In the genomic region with DNA sequence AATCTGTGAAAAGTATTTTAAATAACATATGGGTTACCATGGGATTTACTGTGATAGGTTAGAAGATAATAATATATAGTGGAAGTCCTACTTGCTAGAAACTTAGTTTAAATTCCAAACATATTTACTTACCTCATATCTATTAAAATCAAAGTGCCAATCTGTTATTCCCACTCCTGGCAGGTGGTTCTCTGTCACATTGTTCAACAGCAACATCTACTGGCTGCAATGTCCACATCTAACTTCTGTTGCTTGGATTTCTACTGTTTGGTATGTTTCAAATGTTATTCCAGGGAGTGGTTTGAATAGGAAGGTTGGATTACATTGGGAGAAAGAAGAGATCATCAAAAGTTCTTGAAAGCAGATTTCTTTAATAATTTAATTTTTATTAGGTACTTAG, we compare ENCODE assay signal across 17 cellular contexts.
DNase-seq lines count a peak whose midpoint lies in the region; ATAC-seq, FAIRE-seq and TF ChIP-seq lines count a peak whose summit lies in the region.
"Had no signal": no experiment of that assay in that cellular context is flagged by ENCODE, and none has a peak within 500 bp of the region (broad histone marks: within the 10 kb centered on the region; RNA-seq: fewer than 3 reads in every experiment).

No MANE protein-coding gene starts in this region.

- no peaks in the 10 kb centered on the region for H4K20me1 ChIP-seq in H1 (replicated peaks in 1 of 2; ENCODE audit: control insufficient read depth in 1 of 2, insufficient read depth in 2 of 2, low read length in 2 of 2)

- CTCF ChIA-PET in H1 (lab: Charles Lee; ENCODE audit: partially characterized antibody) = interaction anchor here (2.0 kb wide), 1 partner anchor 136 kb away, joined by 7 read pairs; no protein-coding TSS in a partner anchor

- no peak overlapping the region for H3K18ac ChIP-seq in H1 (ENCODE audit: extremely low read depth, low read length)

- no peak overlapping the region for H2BK12ac ChIP-seq in H1 (ENCODE audit: low read depth, low read length)

- no peak for TF ChIP-seq EP300 in H1 (IDR thresholded peaks at IDR 0.05; ENCODE audit: borderline replicate concordance in 1 of 2, low read depth in 2 of 2, low read length in 2 of 2)

- no peak overlapping the region for H2BK120ac ChIP-seq in H1 (replicated peaks; ENCODE audit: low read depth, low read length)

- ATAC-seq in right lobe of liver (no peak), GM21423 (IDR thresholded peaks at IDR 0.05; ENCODE audit: unreplicated experiment) (no peak), natural killer cell (no peak)
- ATAC-seq: activated CD4-positive, CD25-positive, alpha-beta regulatory T cell treated with anti-CD3 and anti-CD28 coated beads, Interleukin-2, amount 50 U/mL, for 24 hours; T-cell had no signal

- peak; percentile 62 for FAIRE-seq in H1 (lab: Jason Lieb, UNC)
- FAIRE-seq in urothelium cell line (lab: Jason Lieb, UNC) = no peak

- no peaks in the 10 kb centered on the region for H3K79me1 ChIP-seq in H1 (ENCODE audit: low read depth, low read length)

- no peaks in the 10 kb centered on the region for H3K79me2 ChIP-seq in H1 (ENCODE audit: control insufficient read depth in 1 of 2, insufficient read depth in 2 of 2, low read length in 2 of 2)

- H2AFZ ChIP-seq in H1 (ENCODE audit: low read length) = no peak overlapping the region

- H2BK5ac ChIP-seq in H1 (ENCODE audit: low read depth, low read length) = no peak overlapping the region

- H3K27me3 ChIP-seq in liver (ENCODE audit: control insufficient read depth in 4 of 4, insufficient read depth in 4 of 4, low read length in 3 of 4) (no peaks in the 10 kb centered on the region), right lobe of liver (no peaks in the 10 kb centered on the region), H1 (replicated peaks in 1 of 4; ENCODE audit: control insufficient read depth in 3 of 4, extremely low read depth in 1 of 4, insufficient read depth in 3 of 4, low read length in 3 of 4) (no peaks in the 10 kb centered on the region)
- H3K27me3 ChIP-seq: Peyer's patch, suprapubic skin had no signal

- H3K9ac ChIP-seq in liver (ENCODE audit: low read depth in 1 of 2, low read length in 2 of 2) (no peak overlapping the region), H1 (replicated peaks in 1 of 4; ENCODE audit: extremely low read depth in 1 of 4, low read depth in 3 of 4, low read length in 3 of 4) (no peak overlapping the region)

- H3K27me3 Mint-ChIP-seq in natural killer cell (ENCODE audit: low read depth in 2 of 2) = no peaks in the 10 kb centered on the region
- H3K27me3 Mint-ChIP-seq: activated naive CD4-positive, alpha-beta T cell treated with anti-CD3 and anti-CD28 coated beads, Interleukin-2, amount 50 U/mL, for 24 hours; T-cell had no signal

- H2BK15ac ChIP-seq in H1 (ENCODE audit: low read length) = no peak overlapping the region

- H3K14ac ChIP-seq in H1 (ENCODE audit: insufficient read length) = no peak overlapping the region

- no peak overlapping the region for H3K23ac ChIP-seq in H1 (ENCODE audit: insufficient read length)

- no peaks in the 10 kb centered on the region for H3K4me1 ChIP-seq in liver (ENCODE audit: control insufficient read depth in 4 of 4, insufficient read depth in 4 of 4, low read length in 3 of 4)
- H3K4me1 ChIP-seq in right lobe of liver = no peaks in the 10 kb centered on the region
- no peaks in the 10 kb centered on the region for H3K4me1 ChIP-seq in H1 (replicated peaks in 1 of 4; ENCODE audit: control insufficient read depth in 3 of 4, insufficient read depth in 4 of 4, low read length in 3 of 4)
- H3K4me1 ChIP-seq: Peyer's patch, suprapubic skin had no signal

- TF ChIP-seq POLR2A in right lobe of liver (IDR thresholded peaks at IDR 0.05) (no peak), H1 (IDR thresholded peaks at IDR 0.05; ENCODE audit: control extremely low read depth in 1 of 2, low read depth in 2 of 2, low read length in 2 of 2) (no peak)

- H3K4me3 ChIP-seq in liver (ENCODE audit: low read depth in 1 of 3, low read length in 3 of 3) (no peak overlapping the region), right lobe of liver (no peak overlapping the region), H1 (ENCODE audit: extremely low read depth in 1 of 4, insufficient read depth in 2 of 4, low read depth in 3 of 4, low read length in 4 of 4) (no peak overlapping the region)
- H3K4me3 ChIP-seq: Peyer's patch, suprapubic skin had no signal

- H3K36me3 ChIP-seq in liver (ENCODE audit: control insufficient read depth in 4 of 4, insufficient read depth in 3 of 4, low read depth in 1 of 4, low read length in 3 of 4) (no peaks in the 10 kb centered on the region), right lobe of liver (no peaks in the 10 kb centered on the region), H1 (ENCODE audit: control insufficient read depth in 2 of 4, insufficient read depth in 4 of 4, low read length in 3 of 4) (no peaks in the 10 kb centered on the region)
- H3K36me3 ChIP-seq: Peyer's patch, suprapubic skin had no signal

- TF ChIP-seq RAD21 in liver (IDR thresholded peaks at IDR 0.05) (peak; percentile 17 to 35), H1 (IDR thresholded peaks at IDR 0.05 in 1 of 2, conservative IDR thresholded peaks at IDR 0.05 in 1 of 2; ENCODE audit: low read depth in 2 of 2, low read length in 2 of 2) (peak; percentile 78 to 82)

- no peak overlapping the region for H3K4me2 ChIP-seq in H1 (ENCODE audit: insufficient read depth in 1 of 2, low read depth in 2 of 2, low read length in 2 of 2)

- no peak for TF ChIP-seq CTCF in liver (IDR thresholded peaks at IDR 0.05; ENCODE audit: low read depth, low read length, missing input control)
- no peak for TF ChIP-seq CTCF in right lobe of liver (IDR thresholded peaks at IDR 0.05)
- TF ChIP-seq CTCF in H1 (IDR thresholded peaks at IDR 0.05; ENCODE audit: control extremely low read depth in 1 of 3, insufficient read depth in 1 of 3, low read depth in 1 of 3, low read length in 3 of 3) = peak in 2 of 3 experiments; percentile 36 to 37; a peak in 2 of 4 replicates
- no peak for TF ChIP-seq CTCF in natural killer cell (IDR thresholded peaks at IDR 0.05)

- no peaks in the 10 kb centered on the region for H3K4me1 Mint-ChIP-seq in natural killer cell
- H3K4me1 Mint-ChIP-seq: activated naive CD4-positive, alpha-beta T cell treated with anti-CD3 and anti-CD28 coated beads, Interleukin-2, amount 50 U/mL, for 24 hours; T-cell had no signal

- H3K27ac ChIP-seq in liver (ENCODE audit: low read depth in 1 of 2, low read length in 2 of 2) = no peak overlapping the region
- H3K27ac ChIP-seq in right lobe of liver = no peak overlapping the region
- no peak overlapping the region for H3K27ac ChIP-seq in H1 (ENCODE audit: low read depth, low read length)
- H3K27ac ChIP-seq: Peyer's patch, suprapubic skin had no signal

- H4K5ac ChIP-seq in H1 (ENCODE audit: insufficient read length, low read depth, low read length) = no peak overlapping the region

- no peak overlapping the region for H2AK5ac ChIP-seq in H1 (ENCODE audit: low read depth, low read length)

- no peak overlapping the region for H4K8ac ChIP-seq in H1 (ENCODE audit: extremely low read depth, insufficient read depth, low read length)

- H3K9me3 ChIP-seq in liver (ENCODE audit: control insufficient read depth in 4 of 4, low read length in 3 of 4) (no peaks in the 10 kb centered on the region), right lobe of liver (no peaks in the 10 kb centered on the region), H1 (ENCODE audit: insufficient read depth in 2 of 2, low read depth in 1 of 2, low read length in 1 of 2) (no peaks in the 10 kb centered on the region)
- H3K9me3 ChIP-seq: Peyer's patch, suprapubic skin had no signal

- H3K9me3 Mint-ChIP-seq in natural killer cell = peaks cover 3 to 5% of the 10 kb centered on the region in 2 donors
- H3K9me3 Mint-ChIP-seq: activated naive CD4-positive, alpha-beta T cell treated with anti-CD3 and anti-CD28 coated beads, Interleukin-2, amount 50 U/mL, for 24 hours had no signal

- H3K27ac Mint-ChIP-seq in natural killer cell = no peak overlapping the region
- H3K27ac Mint-ChIP-seq: activated naive CD4-positive, alpha-beta T cell treated with anti-CD3 and anti-CD28 coated beads, Interleukin-2, amount 50 U/mL, for 24 hours; T-cell had no signal

- POLR2A ChIA-PET in H1 (lab: Charles Lee; ENCODE audit: partially characterized antibody) = no interaction called here

- no peak overlapping the region for H2BK20ac ChIP-seq in H1 (ENCODE audit: low read length)

- no peak overlapping the region for H3K4me3 Mint-ChIP-seq in natural killer cell
- H3K4me3 Mint-ChIP-seq: activated naive CD4-positive, alpha-beta T cell treated with anti-CD3 and anti-CD28 coated beads, Interleukin-2, amount 50 U/mL, for 24 hours; T-cell had no signal

- H4K91ac ChIP-seq in H1 (replicated peaks; ENCODE audit: insufficient read length, low read length) = no peak overlapping the region

- no peak overlapping the region for H3K56ac ChIP-seq in H1 (replicated peaks; ENCODE audit: insufficient read length, low read depth, low read length)

- no peak overlapping the region for H3K4ac ChIP-seq in H1 (replicated peaks; ENCODE audit: insufficient read length, low read depth, low read length)

- no peak for DNase-seq in right lobe of liver
- peak; percentile 11 for DNase-seq in NCI-H748 treated with DMSO at 0.1 percent for 48 hours (lab: John Stamatoyannopoulos, UW)
- no peak for DNase-seq in H1 (ENCODE audit: low read depth in 1 of 2, low spot score in 2 of 2)
- peak; percentile 5 for DNase-seq in urothelium cell line (ENCODE audit: low spot score)
- DNase-seq in NCI-H2171 treated with DMSO at 0.1 percent for 48 hours (lab: John Stamatoyannopoulos, UW) = no peak
- no peak for DNase-seq in natural killer cell
- DNase-seq: central memory CD4-positive, alpha-beta T cell; KG1; kidney glomerular epithelial cell; NCI-H2171; Peyer's patch; T-cell had no signal

- no peaks in the 10 kb centered on the region for H3K36me3 Mint-ChIP-seq in natural killer cell
- H3K36me3 Mint-ChIP-seq: activated naive CD4-positive, alpha-beta T cell treated with anti-CD3 and anti-CD28 coated beads, Interleukin-2, amount 50 U/mL, for 24 hours; T-cell had no signal

- H3K23me2 ChIP-seq in H1 (ENCODE audit: low read depth, low read length) = no peaks in the 10 kb centered on the region

- intact Hi-C loops in right lobe of liver (cut with DNase I) = no loop called here
- intact Hi-C loops in natural killer cell (cut with micrococcal nuclease) = no loop called here

TF ChIP-seq in liver, 16 proteins besides CTCF, POLR2A, EP300 and RAD21 (continues in another document):
- TF ChIP-seq, protein P1, sequence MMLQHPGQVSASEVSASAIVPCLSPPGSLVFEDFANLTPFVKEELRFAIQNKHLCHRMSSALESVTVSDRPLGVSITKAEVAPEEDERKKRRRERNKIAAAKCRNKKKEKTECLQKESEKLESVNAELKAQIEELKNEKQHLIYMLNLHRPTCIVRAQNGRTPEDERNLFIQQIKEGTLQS (IDR thresholded peaks at IDR 0.05) = no peak

TF ChIP-seq in H1, 55 proteins besides CTCF, POLR2A, EP300 and RAD21:
- TF ChIP-seq KDM5A (IDR thresholded peaks at IDR 0.05; ENCODE audit: low read length) (no peak), TEAD4 (IDR thresholded peaks at IDR 0.05; ENCODE audit: low read depth, low read length) (0 out of 2 replicates have a peak, but pooled peaks have one; percentile 26)

Comparison
In these comparisons a context has a peak if more than half of its experiments do, and no peak if none do; other contexts are left out.
1. CTCF ChIP-seq: peak in H1 (2 of 3); none in liver (single experiment), right lobe of liver (0 of 4) and natural killer cell (single experiment).
2. DNase-seq: peak in NCI-H748 treated with DMSO at 0.1 percent for 48 hours (single experiment) and urothelium cell line (single experiment); none in right lobe of liver (0 of 3), H1 (0 of 2), NCI-H2171 treated with DMSO at 0.1 percent for 48 hours (single experiment) and natural killer cell (single experiment).